1 cellular context compared by ENCODE assay signal in genomic region chr1:214514819-214515383, GRCh38.
TF ChIP-seq lines count a peak whose summit lies in the region.

No MANE protein-coding gene starts in this region.

TF ChIP-seq in HEK293, 187 proteins besides CTCF, POLR2A, EP300 and RAD21 (continued from another document):
- TF ChIP-seq PRDM4 (tag by site-specific recombination; IDR thresholded peaks at IDR 0.05) = no peak
- no peak for TF ChIP-seq ZNF426 (tag by site-specific recombination; IDR thresholded peaks at IDR 0.05)
- no peak for TF ChIP-seq ZNF596 (tag by site-specific recombination; IDR thresholded peaks at IDR 0.05)
- TF ChIP-seq GFI1B (tag by site-specific recombination; IDR thresholded peaks at IDR 0.05) = no peak
- TF ChIP-seq PBX3 (CRISPR knock-in tag; IDR thresholded peaks at IDR 0.05) = no peak
- TF ChIP-seq ZNF350 (tag by site-specific recombination; IDR thresholded peaks at IDR 0.05) = no peak
- TF ChIP-seq ZNF391 (tag by site-specific recombination; IDR thresholded peaks at IDR 0.05; ENCODE audit: borderline replicate concordance, low read depth) = no peak
- no peak for TF ChIP-seq ZNF514 (tag by site-specific recombination; IDR thresholded peaks at IDR 0.05)
- no peak for TF ChIP-seq ZNF561 (tag by site-specific recombination; IDR thresholded peaks at IDR 0.05; ENCODE audit: borderline replicate concordance)
